ENCODE assay signal across 14 cellular contexts in genomic region chr2:156492979-156493378, GRCh38. TPM values are rescaled to one million over a fixed set of nuclear protein-coding genes. Genes with fewer than 3 reads are reported as not detected.
DNase-seq lines count a peak whose midpoint lies in the region; ATAC-seq, FAIRE-seq and TF ChIP-seq lines count a peak whose summit lies in the region.
"Had no signal": no experiment of that assay in that cellular context is flagged by ENCODE, and none has a peak within 500 bp of the region (broad histone marks: within the 10 kb centered on the region; RNA-seq: fewer than 3 reads in every experiment).

No MANE protein-coding gene starts in this region.

- TF ChIP-seq POLR2A in breast epithelium (IDR thresholded peaks at IDR 0.05) (no peak), K562 (conservative IDR thresholded peaks at IDR 0.05) (no peak)

- no peak for TF ChIP-seq CTCF in mammary epithelial cell (conservative IDR thresholded peaks at IDR 0.05 in 1 of 2, IDR thresholded peaks at IDR 0.05 in 1 of 2; ENCODE audit: extremely low read depth in 1 of 2, insufficient read depth in 1 of 2, low read depth in 1 of 2, low read length in 2 of 2)
- TF ChIP-seq CTCF in breast epithelium (IDR thresholded peaks at IDR 0.05), result no peak
- no peak for TF ChIP-seq CTCF in PC-9 (conservative IDR thresholded peaks at IDR 0.05)
- TF ChIP-seq CTCF in K562 (IDR thresholded peaks at IDR 0.05 in 2 of 3, conservative IDR thresholded peaks at IDR 0.05 in 1 of 3; ENCODE audit: insufficient read depth in 2 of 3, low read depth in 1 of 3, low read length in 3 of 3), result no peak

- dilution Hi-C loops in mammary epithelial cell (cut with HindIII; ENCODE audit: low sequenced_read_pairs), result no loop called here

- BruUV-seq in mammary epithelial cell (replicated peaks; lab: Mats Ljungman, UMichigan) (no TSS peak), PC-9 (replicated peaks; lab: Mats Ljungman, UMichigan) (no TSS peak), K562 (replicated peaks; lab: Mats Ljungman, UMichigan) (no TSS peak)

- H4K20me1 ChIP-seq in mammary epithelial cell (ENCODE audit: insufficient read depth, low read length) (no peaks in the 10 kb centered on the region), PC-9 (ENCODE audit: insufficient read depth) (no peaks in the 10 kb centered on the region), K562 (replicated peaks; ENCODE audit: control insufficient read depth, insufficient read depth, low read length) (no peaks in the 10 kb centered on the region)

- POLR2A ChIA-PET in PC-9 (lab: Charles Lee; ENCODE audit: unreplicated experiment) (no interaction called here), K562 (lab: Yijun Ruan, JAX) (no interaction called here)

- H3K9ac ChIP-seq in mammary epithelial cell (ENCODE audit: insufficient read depth, low read length), result no peak overlapping the region
- no peak overlapping the region for H3K9ac ChIP-seq in K562 (ENCODE audit: insufficient read depth in 1 of 2, low read depth in 2 of 2, low read length in 2 of 2)
- H3K9ac ChIP-seq: BLaER1 had no signal

- intact Hi-C loops in mammary epithelial cell (cut with micrococcal nuclease) (no loop called here), breast epithelium (cut with DNase I; ENCODE audit: low total_unique reads) (loop anchor here (5.0 kb wide), 1 partner anchor 276 kb away; no protein-coding TSS in a partner anchor), PC-9 (cut with micrococcal nuclease; ENCODE audit: unreplicated experiment) (no loop called here), K562 (cut with micrococcal nuclease) (no loop called here)

- no peaks in the 10 kb centered on the region for H3K27me3 Mint-ChIP-seq in stimulated activated naive CD8-positive, alpha-beta T cell treated with anti-CD3 and anti-CD28 coated beads, Interleukin-15, Interleukin-2, amounts not matched to agents 100 ng/mL and 50 ng/mL, for 24 hours

- H3K4me2 ChIP-seq in mammary epithelial cell (ENCODE audit: insufficient read depth, low read depth, low read length) (no peak overlapping the region), PC-9 (peak overlapping the region; percentile 18; the same call in 1 of the 2 replicates), K562 (ENCODE audit: insufficient read depth, low read length) (no peak overlapping the region)
- H3K4me2 ChIP-seq: BLaER1 had no signal

- DNase-seq in mammary epithelial cell (peak; percentile 9), breast epithelium (ENCODE audit: low spot score in 2 of 2) (no peak), PC-9 (peak in 1 of 2 experiments; percentile 44), K562 (ENCODE audit: extremely low read depth in 1 of 4, low spot score in 3 of 4) (no peak), NCI-H2029 treated with DMSO at 0.1 percent for 48 hours (lab: John Stamatoyannopoulos, UW) (no peak), NOMO-1 (lab: John Stamatoyannopoulos, UW; ENCODE audit: unreplicated experiment in 2 of 2) (no peak)
- DNase-seq: 8988T, AML-193 had no signal

- no peak for ATAC-seq in K562
- no peak for ATAC-seq in GM18907 (IDR thresholded peaks at IDR 0.05; ENCODE audit: unreplicated experiment)
- ATAC-seq: GM12878 had no signal

- peaks cover 57% of the 10 kb centered on the region for H3K4me1 Mint-ChIP-seq in stimulated activated naive CD8-positive, alpha-beta T cell treated with anti-CD3 and anti-CD28 coated beads, Interleukin-15, Interleukin-2, amounts not matched to agents 100 ng/mL and 50 ng/mL, for 24 hours (ENCODE audit: low read depth)

- no peaks in the 10 kb centered on the region for H3K9me1 ChIP-seq in K562 (ENCODE audit: control insufficient read depth, insufficient read depth, low read length)

- no peak overlapping the region for H3K4me3 ChIP-seq in mammary epithelial cell (replicated peaks in 1 of 3; ENCODE audit: insufficient read depth in 1 of 3, low read depth in 2 of 3, low read length in 3 of 3)
- no peak overlapping the region for H3K4me3 ChIP-seq in breast epithelium
- no peak overlapping the region for H3K4me3 ChIP-seq in PC-9
- H3K4me3 ChIP-seq in K562, result no peak overlapping the region
- H3K4me3 ChIP-seq: BLaER1, GM12878, HAP-1 had no signal

- H3K27ac Mint-ChIP-seq in stimulated activated naive CD8-positive, alpha-beta T cell treated with anti-CD3 and anti-CD28 coated beads, Interleukin-15, Interleukin-2, amounts not matched to agents 100 ng/mL and 50 ng/mL, for 24 hours, result peak overlapping the region; percentile 3

- H3K9me2 ChIP-seq in PC-9 (ENCODE audit: insufficient read depth), result no peaks in the 10 kb centered on the region

- H3K36me3 ChIP-seq in mammary epithelial cell (ENCODE audit: insufficient read depth, low read length) (no peaks in the 10 kb centered on the region), breast epithelium (no peaks in the 10 kb centered on the region), PC-9 (ENCODE audit: low read depth) (no peaks in the 10 kb centered on the region; the same call in 1 of the 2 replicates), K562 (ENCODE audit: control insufficient read depth, insufficient read depth, low read length) (no peaks in the 10 kb centered on the region)
- H3K36me3 ChIP-seq: BLaER1, HAP-1 had no signal

- peaks cover 19% of the 10 kb centered on the region for H3K36me3 Mint-ChIP-seq in stimulated activated naive CD8-positive, alpha-beta T cell treated with anti-CD3 and anti-CD28 coated beads, Interleukin-15, Interleukin-2, amounts not matched to agents 100 ng/mL and 50 ng/mL, for 24 hours (ENCODE audit: low read depth)

- in situ Hi-C loops in mammary epithelial cell (cut with MboI; ENCODE audit: low sequenced_read_pairs in 2 of 2) (no loop called here), K562 (cut with MboI) (no loop called here)

- H2AFZ ChIP-seq in mammary epithelial cell (ENCODE audit: low read depth, low read length), result no peak overlapping the region
- no peak overlapping the region for H2AFZ ChIP-seq in PC-9
- no peak overlapping the region for H2AFZ ChIP-seq in K562 (ENCODE audit: low read depth, low read length)

- CTCF ChIA-PET in mammary epithelial cell (lab: Charles Lee; ENCODE audit: low non-redundant PET) (no interaction called here), PC-9 (lab: Charles Lee) (no interaction called here), K562 (lab: Yijun Ruan, JAX; ENCODE audit: low intra/inter-chr PET ratio) (no interaction called here)

- H3K4me1 ChIP-seq in mammary epithelial cell (ENCODE audit: insufficient read depth, low read length) (no peaks in the 10 kb centered on the region), breast epithelium (no peaks in the 10 kb centered on the region), PC-9 (replicated peaks; ENCODE audit: insufficient read depth) (peaks cover 10% of the 10 kb centered on the region), K562 (replicated peaks in 1 of 2; ENCODE audit: control insufficient read depth in 2 of 2, insufficient read depth in 2 of 2, low read length in 2 of 2) (no peaks in the 10 kb centered on the region)
- H3K4me1 ChIP-seq: BLaER1, HAP-1 had no signal

- H3F3A ChIP-seq in PC-9 (ENCODE audit: insufficient read depth, low read depth), result no peaks in the 10 kb centered on the region; the same call in 1 of the 2 replicates

- H3K27me3 ChIP-seq in mammary epithelial cell (ENCODE audit: insufficient read depth, low read length), result no peaks in the 10 kb centered on the region
- H3K27me3 ChIP-seq in breast epithelium, result no peaks in the 10 kb centered on the region
- no peaks in the 10 kb centered on the region for H3K27me3 ChIP-seq in PC-9 (ENCODE audit: insufficient read depth, low read depth)
- H3K27me3 ChIP-seq in K562 (ENCODE audit: control insufficient read depth in 2 of 2, insufficient read depth in 2 of 2, low read length in 2 of 2), result no peaks in the 10 kb centered on the region
- H3K27me3 ChIP-seq: BLaER1 had no signal

- TF ChIP-seq RAD21 in K562 (CRISPR knock-in tag; conservative IDR thresholded peaks at IDR 0.05 in 1 of 2, IDR thresholded peaks at IDR 0.05 in 1 of 2), result no peak

- H3K9me3 ChIP-seq in mammary epithelial cell (replicated peaks; ENCODE audit: insufficient read depth, low read length), result no peaks in the 10 kb centered on the region
- H3K9me3 ChIP-seq in breast epithelium, result no peaks in the 10 kb centered on the region
- no peaks in the 10 kb centered on the region for H3K9me3 ChIP-seq in PC-9 (ENCODE audit: insufficient read depth, low read depth)
- H3K9me3 ChIP-seq in K562 (replicated peaks; ENCODE audit: control insufficient read depth, insufficient read depth, low read depth, low read length), result no peaks in the 10 kb centered on the region
- H3K9me3 ChIP-seq: HAP-1 had no signal

- peaks cover 37% of the 10 kb centered on the region for H3K79me2 ChIP-seq in mammary epithelial cell (ENCODE audit: insufficient read depth, low read length)
- no peaks in the 10 kb centered on the region for H3K79me2 ChIP-seq in PC-9 (ENCODE audit: low read depth)
- H3K79me2 ChIP-seq in K562 (ENCODE audit: control insufficient read depth, insufficient read depth, low read length), result no peaks in the 10 kb centered on the region

- no peaks in the 10 kb centered on the region for H3K9me3 Mint-ChIP-seq in stimulated activated naive CD8-positive, alpha-beta T cell treated with anti-CD3 and anti-CD28 coated beads, Interleukin-15, Interleukin-2, amounts not matched to agents 100 ng/mL and 50 ng/mL, for 24 hours

- H3K27ac ChIP-seq in mammary epithelial cell (ENCODE audit: insufficient read depth, low read depth, low read length) (no peak overlapping the region), breast epithelium (no peak overlapping the region), PC-9 (no peak overlapping the region), K562 (ENCODE audit: extremely low read depth, low read depth, low read length) (no peak overlapping the region)
- H3K27ac ChIP-seq: BLaER1 had no signal

- FAIRE-seq in K562 (lab: Jason Lieb, UNC), result peak; percentile 29
- FAIRE-seq: GM12878, H1 had no signal

- no peak overlapping the region for H3K4me3 Mint-ChIP-seq in stimulated activated naive CD8-positive, alpha-beta T cell treated with anti-CD3 and anti-CD28 coated beads, Interleukin-15, Interleukin-2, amounts not matched to agents 100 ng/mL and 50 ng/mL, for 24 hours

- no peak for TF ChIP-seq EP300 in K562 (IDR thresholded peaks at IDR 0.05; ENCODE audit: low read length)

RNA-seq across cellular contexts. Expression of gene GPD2, which starts 56.8 kb away (rescaled TPM):
- total RNA-seq in mammary epithelial cell, result 10 to 100 TPM; 30.0 to 39.3 TPM
- polyA plus RNA-seq in mammary epithelial cell, result 17.2 TPM
- polyA minus RNA-seq in mammary epithelial cell, result 58.2 TPM
- 100 to 1,000 TPM in 1 of 3 donors, 10 to 100 TPM in 2; 28.8 to 104 (median 79.6) TPM for total RNA-seq in breast epithelium
- 47.1 and 67.8 TPM in 2 replicates for total RNA-seq in PC-9 (2021)
- 14.2 and 23.6 TPM in 2 replicates for total RNA-seq in K562 (2011; cell fraction: chromatin; rRNA removed; ENCODE audit: low replicate concordance)
- 4.8 and 8.7 TPM in 2 replicates for total RNA-seq in K562 (2011; cell fraction: nucleolus; rRNA removed)
- total RNA-seq in K562 (2011; cell fraction: nucleoplasm; rRNA removed), result 10.3 and 12.5 TPM in 2 replicates
- total RNA-seq in K562 (2014; rRNA removed), result 19.0 and 21.7 TPM in 2 replicates
- 28.3 and 30.7 TPM in 2 replicates for total RNA-seq in K562 (2014; rRNA removed; fragmentation: Illumina TruSeq; extraction: Trizol)
- total RNA-seq in K562 (2015; rRNA removed; fragmentation: Illumina TruSeq; extraction: Trizol), result 32.4 and 34.8 TPM in 2 replicates
- total RNA-seq in K562 (2021), result 18.0 and 24.4 TPM in 2 replicates
- polyA plus RNA-seq in K562 (2011; rRNA removed), result 12.9 and 15.1 TPM in 2 replicates
- 5.0 and 9.3 TPM in 2 replicates for polyA plus RNA-seq in K562 (2011; cell fraction: cytosol; rRNA removed)
- 9.5 and 11.1 TPM in 2 replicates for polyA plus RNA-seq in K562 (2011; cell fraction: nucleus; rRNA removed)
- 15.4 and 15.6 TPM in 2 replicates for polyA plus RNA-seq in K562 (2012)
- 24.9 and 39.2 TPM in 2 replicates for polyA plus RNA-seq in K562 (2014; fragmentation: Illumina TruSeq; extraction: Trizol)
- polyA plus RNA-seq in K562 (2014; fragmentation: Nextera tagmentation; extraction: Ambion mirVana), result 1 to 10 TPM; 5.2 to 6.0 TPM
- polyA plus RNA-seq in K562 (2014; rRNA removed), result 13.2 and 13.8 TPM in 2 replicates
- polyA minus RNA-seq in K562 (2011; rRNA and poly(A)+ RNA removed), result 68.5 and 72.9 TPM in 2 replicates
- polyA minus RNA-seq in K562 (2011; cell fraction: cytosol; rRNA and poly(A)+ RNA removed), result 28.3 and 29.2 TPM in 2 replicates
- polyA minus RNA-seq in K562 (2011; cell fraction: nucleus; rRNA and poly(A)+ RNA removed), result 11.4 and 22.7 TPM in 2 replicates
